Comparison of ENCODE assay signal across 11 cellular contexts in genomic region chr14:95294834-95295599, GRCh38. TPM values are rescaled to one million over a fixed set of nuclear protein-coding genes. Genes with fewer than 3 reads are reported as not detected.
A peak's percentile ranks its signal among the peaks of the same experiment; 100 is the strongest.
DNase-seq lines count a peak whose midpoint lies in the region; ATAC-seq and TF ChIP-seq lines count a peak whose summit lies in the region.
"Had no signal": no experiment of that assay in that cellular context is flagged by ENCODE, and none has a peak within 500 bp of the region (broad histone marks: within the 10 kb centered on the region; RNA-seq: fewer than 3 reads in every experiment).

No MANE protein-coding gene starts in this region.

- DNase-seq in NCI-H1694 treated with DMSO at 0.1 percent for 48 hours (lab: John Stamatoyannopoulos, UW) (peak; percentile 17), NCI-H1694 (lab: John Stamatoyannopoulos, UW) (no peak), iris pigment epithelial cell (ENCODE audit: low read depth) (peak; percentile 66), type B pancreatic cell (ENCODE audit: extremely low spot score, unreplicated experiment) (no peak), SKM-1 treated with dmso at 0.1 percent for 144 hours (lab: John Stamatoyannopoulos, UW; ENCODE audit: unreplicated experiment) (no peak)
- no peak for DNase-seq in stimulated activated CD4-positive, alpha-beta T cell treated with anti-CD3 and anti-CD28 coated beads, Interleukin-12 subunit alpha, Interleukin-12 subunit beta, amount 100 ng/mL, for 4 hours
- DNase-seq: activated CD4-positive, alpha-beta T cell treated with anti-CD3 and anti-CD28 coated beads, Interleukin-2, amount 50 U/mL, for 1 hour; activated naive CD8-positive, alpha-beta T cell treated with anti-CD3 and anti-CD28 coated beads, Interleukin-2, amount 50 U/mL, for 24 hours; NCI-H187 treated with DMSO at 0.1 percent for 48 hours had no signal

- peak overlapping the region; percentile 76 for H3K27ac Mint-ChIP-seq in type B pancreatic cell
- H3K27ac Mint-ChIP-seq: activated naive CD8-positive, alpha-beta T cell treated with anti-CD3 and anti-CD28 coated beads, Interleukin-2, amount 50 U/mL, for 24 hours had no signal

- ATAC-seq in SK-N-SH treated with all-trans-retinoic acid at 6 μM for 48 hours = peak; percentile 51; the same call in 1 of the 3 replicates
- ATAC-seq in HG03039 (IDR thresholded peaks at IDR 0.05; ENCODE audit: unreplicated experiment) = no peak
- ATAC-seq: activated naive CD8-positive, alpha-beta T cell treated with anti-CD3 and anti-CD28 coated beads, Interleukin-2, amount 50 U/mL, for 24 hours had no signal

- no peak overlapping the region for H3K4me3 Mint-ChIP-seq in type B pancreatic cell
- H3K4me3 Mint-ChIP-seq: activated naive CD8-positive, alpha-beta T cell treated with anti-CD3 and anti-CD28 coated beads, Interleukin-2, amount 50 U/mL, for 24 hours had no signal

- peaks cover 10% of the 10 kb centered on the region for H3K9me3 Mint-ChIP-seq in type B pancreatic cell
- H3K9me3 Mint-ChIP-seq: activated naive CD8-positive, alpha-beta T cell treated with anti-CD3 and anti-CD28 coated beads, Interleukin-2, amount 50 U/mL, for 24 hours had no signal

- H3K4me1 Mint-ChIP-seq in type B pancreatic cell (ENCODE audit: unreplicated experiment) = peaks cover 20% of the 10 kb centered on the region

- no peaks in the 10 kb centered on the region for H3K27me3 Mint-ChIP-seq in type B pancreatic cell

- no peak for TF ChIP-seq CTCF in type B pancreatic cell (conservative IDR thresholded peaks at IDR 0.05)

- peaks cover 11% of the 10 kb centered on the region for H3K36me3 Mint-ChIP-seq in type B pancreatic cell

TF ChIP-seq in SK-N-SH treated with all-trans-retinoic acid at 6 μM for 48 hours, 23 proteins besides CTCF, POLR2A, EP300 and RAD21:
- TF ChIP-seq ZNF565 (CRISPR knock-in tag; conservative IDR thresholded peaks at IDR 0.05; ENCODE audit: low read depth) (no peak), RARB (CRISPR knock-in tag; IDR thresholded peaks at IDR 0.05) (no peak), TCF4 (CRISPR knock-in tag; IDR thresholded peaks at IDR 0.05; ENCODE audit: borderline replicate concordance) (no peak), ISL1 (CRISPR knock-in tag; IDR thresholded peaks at IDR 0.05) (no peak), ZC3H10 (CRISPR knock-in tag; IDR thresholded peaks at IDR 0.05) (no peak), SNAI2 (CRISPR knock-in tag; IDR thresholded peaks at IDR 0.05) (no peak), ZFP30 (CRISPR knock-in tag; IDR thresholded peaks at IDR 0.05) (no peak), CSDC2 (CRISPR knock-in tag; IDR thresholded peaks at IDR 0.05) (no peak), PPARA (CRISPR knock-in tag; IDR thresholded peaks at IDR 0.05; ENCODE audit: borderline replicate concordance) (no peak)
- TF ChIP-seq, protein P1, sequence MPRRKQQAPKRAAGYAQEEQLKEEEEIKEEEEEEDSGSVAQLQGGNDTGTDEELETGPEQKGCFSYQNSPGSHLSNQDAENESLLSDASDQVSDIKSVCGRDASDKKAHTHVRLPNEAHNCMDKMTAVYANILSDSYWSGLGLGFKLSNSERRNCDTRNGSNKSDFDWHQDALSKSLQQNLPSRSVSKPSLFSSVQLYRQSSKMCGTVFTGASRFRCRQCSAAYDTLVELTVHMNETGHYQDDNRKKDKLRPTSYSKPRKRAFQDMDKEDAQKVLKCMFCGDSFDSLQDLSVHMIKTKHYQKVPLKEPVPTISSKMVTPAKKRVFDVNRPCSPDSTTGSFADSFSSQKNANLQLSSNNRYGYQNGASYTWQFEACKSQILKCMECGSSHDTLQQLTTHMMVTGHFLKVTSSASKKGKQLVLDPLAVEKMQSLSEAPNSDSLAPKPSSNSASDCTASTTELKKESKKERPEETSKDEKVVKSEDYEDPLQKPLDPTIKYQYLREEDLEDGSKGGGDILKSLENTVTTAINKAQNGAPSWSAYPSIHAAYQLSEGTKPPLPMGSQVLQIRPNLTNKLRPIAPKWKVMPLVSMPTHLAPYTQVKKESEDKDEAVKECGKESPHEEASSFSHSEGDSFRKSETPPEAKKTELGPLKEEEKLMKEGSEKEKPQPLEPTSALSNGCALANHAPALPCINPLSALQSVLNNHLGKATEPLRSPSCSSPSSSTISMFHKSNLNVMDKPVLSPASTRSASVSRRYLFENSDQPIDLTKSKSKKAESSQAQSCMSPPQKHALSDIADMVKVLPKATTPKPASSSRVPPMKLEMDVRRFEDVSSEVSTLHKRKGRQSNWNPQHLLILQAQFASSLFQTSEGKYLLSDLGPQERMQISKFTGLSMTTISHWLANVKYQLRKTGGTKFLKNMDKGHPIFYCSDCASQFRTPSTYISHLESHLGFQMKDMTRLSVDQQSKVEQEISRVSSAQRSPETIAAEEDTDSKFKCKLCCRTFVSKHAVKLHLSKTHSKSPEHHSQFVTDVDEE (CRISPR knock-in tag; IDR thresholded peaks at IDR 0.05) = no peak
- TF ChIP-seq, protein P2, sequence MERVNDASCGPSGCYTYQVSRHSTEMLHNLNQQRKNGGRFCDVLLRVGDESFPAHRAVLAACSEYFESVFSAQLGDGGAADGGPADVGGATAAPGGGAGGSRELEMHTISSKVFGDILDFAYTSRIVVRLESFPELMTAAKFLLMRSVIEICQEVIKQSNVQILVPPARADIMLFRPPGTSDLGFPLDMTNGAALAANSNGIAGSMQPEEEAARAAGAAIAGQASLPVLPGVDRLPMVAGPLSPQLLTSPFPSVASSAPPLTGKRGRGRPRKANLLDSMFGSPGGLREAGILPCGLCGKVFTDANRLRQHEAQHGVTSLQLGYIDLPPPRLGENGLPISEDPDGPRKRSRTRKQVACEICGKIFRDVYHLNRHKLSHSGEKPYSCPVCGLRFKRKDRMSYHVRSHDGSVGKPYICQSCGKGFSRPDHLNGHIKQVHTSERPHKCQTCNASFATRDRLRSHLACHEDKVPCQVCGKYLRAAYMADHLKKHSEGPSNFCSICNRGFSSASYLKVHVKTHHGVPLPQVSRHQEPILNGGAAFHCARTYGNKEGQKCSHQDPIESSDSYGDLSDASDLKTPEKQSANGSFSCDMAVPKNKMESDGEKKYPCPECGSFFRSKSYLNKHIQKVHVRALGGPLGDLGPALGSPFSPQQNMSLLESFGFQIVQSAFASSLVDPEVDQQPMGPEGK (CRISPR knock-in tag; IDR thresholded peaks at IDR 0.05; ENCODE audit: borderline replicate concordance) = no peak

RNA-seq across cellular contexts. Expression of gene CLMN, which starts 24.7 kb away (rescaled TPM):
- 10.2 and 23.0 TPM in 2 replicates for total RNA-seq in type B pancreatic cell (ENCODE audit: low replicate concordance)

Comparison
In these comparisons a context has a peak if more than half of its experiments do, and no peak if none do; other contexts are left out.
1. DNase-seq: peak in NCI-H1694 treated with DMSO at 0.1 percent for 48 hours (single experiment) and iris pigment epithelial cell (single experiment); none in NCI-H1694 (single experiment), type B pancreatic cell (single experiment), stimulated activated CD4-positive, alpha-beta T cell treated with anti-CD3 and anti-CD28 coated beads, Interleukin-12 subunit alpha, Interleukin-12 subunit beta, amount 100 ng/mL, for 4 hours (single experiment) and SKM-1 treated with dmso at 0.1 percent for 144 hours (single experiment).